In the genomic region with DNA sequence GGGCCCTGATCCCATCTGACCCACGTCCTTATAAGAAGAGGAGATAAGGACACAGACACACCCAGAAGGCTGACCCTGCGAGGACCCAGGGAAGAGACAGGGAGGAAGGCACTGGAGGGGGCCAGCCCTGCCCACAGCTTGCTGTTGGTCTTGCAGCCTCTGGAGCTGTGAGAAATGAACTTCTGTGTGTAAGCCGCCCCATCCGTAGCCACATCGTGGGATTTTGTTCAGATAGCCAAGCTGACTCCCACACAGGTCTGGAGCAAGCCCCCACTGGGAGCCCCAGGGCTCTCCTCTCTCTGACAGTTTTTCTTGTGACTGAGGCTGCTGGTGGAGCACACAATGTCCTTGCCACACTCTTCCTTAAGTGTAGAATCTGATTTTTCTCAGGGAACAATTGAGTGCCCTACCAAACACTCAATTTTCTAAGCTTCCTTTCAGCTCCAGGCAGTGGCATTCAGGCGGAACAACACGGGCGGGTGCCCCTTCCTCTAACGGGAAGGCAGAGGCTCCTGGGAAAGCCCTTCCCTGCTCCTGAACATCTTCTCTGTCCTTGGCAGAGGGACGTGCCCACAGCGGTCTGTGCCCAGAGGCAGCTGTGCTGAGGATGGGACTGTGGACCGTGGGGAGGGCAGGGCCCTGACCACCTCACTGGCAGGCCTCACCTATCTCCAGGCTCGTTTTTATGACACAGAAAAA, we compare ENCODE assay signal across 14 cellular contexts.
"Had no signal": no experiment of that assay in that cellular context is flagged by ENCODE, and none has a peak within 500 bp of the region (broad histone marks: within the 10 kb centered on the region; RNA-seq: fewer than 3 reads in every experiment).

No MANE protein-coding gene starts in this region.

- H3K9me3 ChIP-seq: esophagus squamous epithelium, transverse colon had no signal

- H3K36me3 Mint-ChIP-seq: activated naive CD4-positive, alpha-beta T cell treated with anti-CD3 and anti-CD28 coated beads, Interleukin-2, amount 50 U/mL, for 72 hours; immature natural killer cell; memory B cell; natural killer cell treated with Interleukin-12 subunit alpha and Interleukin-12 subunit beta and Interleukin-15 and Interleukin-18, amount 100 ng/mL, for 72 hours had no signal

- H3K36me3 ChIP-seq: esophagus squamous epithelium, transverse colon had no signal

- DNase-seq: activated B cell treated with CpG ODN at 0.5 μM for 24 hours; activated CD4-positive, alpha-beta T cell treated with anti-CD3 and anti-CD28 coated beads, Interleukin-2, amount 50 U/mL, for 1 hour; activated effector memory CD4-positive, alpha-beta T cell treated with anti-CD3 and anti-CD28 coated beads, Interleukin-2, amount 50 U/mL, for 16 hours; activated T-cell treated with anti-CD3 and anti-CD28 coated beads, Interleukin-2, amount 50 U/mL, for 4 hours; esophagus squamous epithelium; foreskin fibroblast; glutamatergic neuron; immature natural killer cell; left cardiac atrium; T-helper 2 cell; transverse colon had no signal

- H3K4me1 ChIP-seq: esophagus squamous epithelium, transverse colon had no signal

- ATAC-seq: activated naive CD4-positive, alpha-beta T cell treated with anti-CD3 and anti-CD28 coated beads, Interleukin-2, amount 50 U/mL, for 72 hours; activated T-cell treated with anti-CD3 and anti-CD28 coated beads, Interleukin-2, amount 50 U/mL, for 4 hours; left cardiac atrium had no signal

- H3K27me3 ChIP-seq: transverse colon had no signal

- H3K4me3 ChIP-seq: esophagus squamous epithelium, transverse colon had no signal

- H3K27ac ChIP-seq: esophagus squamous epithelium, transverse colon had no signal

- H3K4me1 Mint-ChIP-seq: activated B cell treated with CpG ODN at 0.5 μM for 24 hours, immature natural killer cell had no signal

- H3K4me3 Mint-ChIP-seq: activated B cell treated with CpG ODN at 0.5 μM for 24 hours; activated T-cell treated with anti-CD3 and anti-CD28 coated beads, Interleukin-2, amount 50 U/mL, for 4 hours; immature natural killer cell; memory B cell; natural killer cell treated with Interleukin-12 subunit alpha and Interleukin-12 subunit beta and Interleukin-15 and Interleukin-18, amount 100 ng/mL, for 72 hours had no signal

- H3K27ac Mint-ChIP-seq: activated B cell treated with CpG ODN at 0.5 μM for 24 hours; activated naive CD4-positive, alpha-beta T cell treated with anti-CD3 and anti-CD28 coated beads, Interleukin-2, amount 50 U/mL, for 72 hours; immature natural killer cell; memory B cell; natural killer cell treated with Interleukin-12 subunit alpha and Interleukin-12 subunit beta and Interleukin-15 and Interleukin-18, amount 100 ng/mL, for 72 hours had no signal

- H3K9me3 Mint-ChIP-seq: activated B cell treated with CpG ODN at 0.5 μM for 24 hours; activated naive CD4-positive, alpha-beta T cell treated with anti-CD3 and anti-CD28 coated beads, Interleukin-2, amount 50 U/mL, for 72 hours; activated T-cell treated with anti-CD3 and anti-CD28 coated beads, Interleukin-2, amount 50 U/mL, for 4 hours; natural killer cell treated with Interleukin-12 subunit alpha and Interleukin-12 subunit beta and Interleukin-15 and Interleukin-18, amount 100 ng/mL, for 72 hours had no signal

- H3K27me3 Mint-ChIP-seq: activated B cell treated with CpG ODN at 0.5 μM for 24 hours had no signal
